Comparison of ENCODE assay signal across 8 cellular contexts in genomic region chr2:86195055-86195807, GRCh38.
DNase-seq lines count a peak whose midpoint lies in the region; ATAC-seq and TF ChIP-seq lines count a peak whose summit lies in the region.

Gene IMMT (minus strand): TSS chr2:86195462. CDS start chr2:86195382, 80 bp downstream.

- DNase-seq in AG08395 (ENCODE audit: low spot score) (peak; percentile 97), NCI-H345 (lab: John Stamatoyannopoulos, UW) (peak; percentile 98), islet precursor cell (peak; percentile 98)
- DNase-seq in activated CD4-positive, CD25-positive, alpha-beta regulatory T cell treated with anti-CD3 and anti-CD28 coated beads, Interleukin-2, amount 50 U/mL, for 16 hours (ENCODE audit: low read depth, low spot score) = peak; percentile 86
- DNase-seq in central memory CD8-positive, alpha-beta T cell (ENCODE audit: low spot score in 2 of 2) = peak; percentile 84 to 87
- DNase-seq in stimulated activated CD4-positive, alpha-beta T cell treated with anti-CD3 and anti-CD28 coated beads, Interleukin-12 subunit alpha, Interleukin-12 subunit beta, amount 100 ng/mL, for 48 hours (ENCODE audit: low read depth in 2 of 3, low spot score in 1 of 3) = peak; percentile 71 to 97 (median 93)

- peak within 1 kb of the TSS; percentile 92 for H3K27ac Mint-ChIP-seq in central memory CD8-positive, alpha-beta T cell (ENCODE audit: low read depth)

- no peaks in the 10 kb centered on the region for H3K27me3 Mint-ChIP-seq in central memory CD8-positive, alpha-beta T cell

- H3K4me1 Mint-ChIP-seq in central memory CD8-positive, alpha-beta T cell = peaks cover 48% of the 10 kb centered on the region

- ATAC-seq in HG03196 (IDR thresholded peaks at IDR 0.05; ENCODE audit: unreplicated experiment) = peak; percentile 86
- peak; percentile 94 for ATAC-seq in central memory CD8-positive, alpha-beta T cell (replicated peaks; ENCODE audit: extremely low read depth, poor library complexity, severe bottlenecking)

- H3K4me3 Mint-ChIP-seq in central memory CD8-positive, alpha-beta T cell = peak within 1 kb of the TSS; percentile 87

- H3K9me3 Mint-ChIP-seq in central memory CD8-positive, alpha-beta T cell = no peaks in the 10 kb centered on the region

- peak; percentile 94 for TF ChIP-seq POLR2A in GM18951 (IDR thresholded peaks at IDR 0.05; ENCODE audit: extremely low read depth, insufficient read depth, insufficient read length)

- peaks cover 20% of the 10 kb centered on the region for H3K36me3 Mint-ChIP-seq in central memory CD8-positive, alpha-beta T cell (ENCODE audit: insufficient read depth)

- in situ Hi-C loops in GM18951 (cut with MboI; ENCODE audit: low sequenced_read_pairs, unreplicated experiment) = no loop called here

Comparison
In these comparisons a context has a peak if more than half of its experiments do, and no peak if none do; other contexts are left out.
1. Peak in every context shown above with its lines: DNase-seq and ATAC-seq.